Comparison of ENCODE assay signal across 9 cellular contexts in the genomic region with DNA sequence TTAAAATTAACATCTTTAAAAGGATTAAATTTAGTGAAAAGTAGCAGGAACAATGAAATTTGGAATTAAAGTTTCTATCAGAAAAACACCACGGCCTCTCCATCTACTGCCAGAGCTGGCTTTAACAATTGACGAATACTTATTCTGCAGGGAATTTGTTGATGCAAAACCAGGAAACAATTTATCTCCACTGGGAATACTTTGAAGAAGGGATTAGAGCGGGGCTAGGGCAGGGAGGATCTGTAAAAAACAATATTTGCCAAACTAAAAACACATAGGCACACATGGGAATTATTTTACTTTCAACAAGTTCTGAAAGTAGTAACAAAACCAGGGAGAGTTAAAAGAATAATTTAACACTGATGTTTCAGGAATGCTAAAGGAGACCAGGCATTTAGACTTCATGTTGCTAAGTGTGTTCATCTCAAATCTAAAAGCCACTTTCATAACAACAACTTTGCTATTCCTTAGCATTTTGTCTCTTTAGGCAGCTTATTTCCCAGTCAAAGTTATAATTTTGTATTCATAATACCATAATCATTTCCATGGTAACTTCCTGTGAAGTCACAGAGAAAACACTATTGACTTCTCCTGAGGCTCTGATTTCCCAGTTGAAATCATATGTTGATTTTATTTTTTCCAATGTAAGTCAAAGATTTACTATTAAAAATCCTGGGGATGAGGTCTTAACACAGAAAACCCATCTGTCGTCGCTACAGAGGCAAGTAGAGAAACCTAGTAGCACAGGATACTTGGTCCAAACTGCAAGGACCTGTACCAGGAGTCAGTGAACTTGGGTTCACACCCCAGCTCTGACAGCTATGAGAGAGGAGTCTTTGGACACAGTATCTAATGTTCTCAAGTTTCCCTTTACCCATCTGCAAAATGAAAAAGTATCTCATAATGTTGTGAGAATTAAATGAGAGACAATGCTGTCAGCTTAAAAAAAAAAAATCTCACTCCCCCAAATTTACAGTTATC.
A peak's percentile ranks its signal among the peaks of the same experiment; 100 is the strongest.
DNase-seq lines count a peak whose midpoint lies in the region; ATAC-seq and TF ChIP-seq lines count a peak whose summit lies in the region.
"Had no signal": no experiment of that assay in that cellular context is flagged by ENCODE, and none has a peak within 500 bp of the region (broad histone marks: within the 10 kb centered on the region; RNA-seq: fewer than 3 reads in every experiment).

No MANE protein-coding gene starts in this region.

- H3K4me1 ChIP-seq in liver (ENCODE audit: control insufficient read depth in 4 of 4, insufficient read depth in 4 of 4, low read length in 3 of 4) (peaks cover 5 to 32% (median 13%) of the 10 kb centered on the region in 4 donors), tibial artery (peaks cover 0 to 66% (median 32%) of the 10 kb centered on the region in 4 donors)

- no peak overlapping the region for H3K9ac ChIP-seq in liver (ENCODE audit: low read depth in 1 of 2, low read length in 2 of 2)

- H3K27me3 ChIP-seq in liver (ENCODE audit: control insufficient read depth in 4 of 4, insufficient read depth in 4 of 4, low read length in 3 of 4) (no peaks in the 10 kb centered on the region), tibial artery (no peaks in the 10 kb centered on the region)

- TF ChIP-seq RAD21 in liver (IDR thresholded peaks at IDR 0.05) = no peak

- no peaks in the 10 kb centered on the region for H3K9me3 Mint-ChIP-seq in chondrocyte (ENCODE audit: low read depth)

- no peak for DNase-seq in chondrocyte (ENCODE audit: low spot score)
- DNase-seq in tibial artery = no peak
- DNase-seq in UCSD-AML1 (lab: John Stamatoyannopoulos, UW; ENCODE audit: unreplicated experiment) = no peak
- DNase-seq in cerebellum (ENCODE audit: low spot score) = no peak
- DNase-seq in NCI-H2107 (lab: John Stamatoyannopoulos, UW) = no peak
- DNase-seq: activated effector memory CD4-positive, alpha-beta T cell treated with anti-CD3 and anti-CD28 coated beads, Interleukin-2, amount 50 U/mL, for 16 hours; T-helper 1 cell had no signal

- H3K36me3 Mint-ChIP-seq in chondrocyte (ENCODE audit: low read depth) = no peaks in the 10 kb centered on the region

- H3K36me3 ChIP-seq in liver (ENCODE audit: control insufficient read depth in 4 of 4, insufficient read depth in 3 of 4, low read depth in 1 of 4, low read length in 3 of 4) (no peaks in the 10 kb centered on the region), tibial artery (no peaks in the 10 kb centered on the region)

- H3K4me3 ChIP-seq in liver (ENCODE audit: low read depth in 1 of 3, low read length in 3 of 3) (no peak overlapping the region), tibial artery (no peak overlapping the region)

- WGBS in liver = 57% methylated on average over 5 of the region's 5 CpGs

- H3K27ac ChIP-seq in liver (ENCODE audit: low read depth in 1 of 2, low read length in 2 of 2) = peak overlapping the region; percentile 0 to 43
- peak overlapping the region; percentile 51 to 64 for H3K27ac ChIP-seq in tibial artery

- peak overlapping the region; percentile 47 for H3K4me3 Mint-ChIP-seq in chondrocyte (ENCODE audit: unreplicated experiment)

- intact Hi-C loops in tibial artery (cut with DNase I; ENCODE audit: low total_unique reads) = no loop called here

- ATAC-seq in HG02759 (IDR thresholded peaks at IDR 0.05; ENCODE audit: unreplicated experiment) = peak; percentile 29

- no peaks in the 10 kb centered on the region for H3K27me3 Mint-ChIP-seq in chondrocyte (ENCODE audit: low read depth)

- TF ChIP-seq CTCF in chondrocyte (IDR thresholded peaks at IDR 0.05) (no peak), liver (IDR thresholded peaks at IDR 0.05; ENCODE audit: low read depth, low read length, missing input control) (no peak), tibial artery (IDR thresholded peaks at IDR 0.05) (no peak)

- peaks cover 69% of the 10 kb centered on the region for H3K4me1 Mint-ChIP-seq in chondrocyte (ENCODE audit: low read depth)

- no peaks in the 10 kb centered on the region for H3K9me3 ChIP-seq in liver (ENCODE audit: control insufficient read depth in 4 of 4, low read length in 3 of 4)
- H3K9me3 ChIP-seq in tibial artery = no peaks in the 10 kb centered on the region

- peak overlapping the region; percentile 96 for H3K27ac Mint-ChIP-seq in chondrocyte (ENCODE audit: unreplicated experiment)

TF ChIP-seq in liver, 16 proteins besides CTCF, POLR2A, EP300 and RAD21:
- peak; percentile 17 for TF ChIP-seq HNF4G (IDR thresholded peaks at IDR 0.05)
- TF ChIP-seq, protein P1, sequence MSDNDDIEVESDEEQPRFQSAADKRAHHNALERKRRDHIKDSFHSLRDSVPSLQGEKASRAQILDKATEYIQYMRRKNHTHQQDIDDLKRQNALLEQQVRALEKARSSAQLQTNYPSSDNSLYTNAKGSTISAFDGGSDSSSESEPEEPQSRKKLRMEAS (IDR thresholded peaks at IDR 0.05) = no peak
- TF ChIP-seq RXRA (IDR thresholded peaks at IDR 0.05) = peak; percentile 90 to 93
- no peak for TF ChIP-seq GABPA (IDR thresholded peaks at IDR 0.05 in 1 of 2, conservative IDR thresholded peaks at IDR 0.05 in 1 of 2)
- no peak for TF ChIP-seq FOXA1 (IDR thresholded peaks at IDR 0.05)
- peak in 1 of 2 donors; percentile 13 for TF ChIP-seq JUND (IDR thresholded peaks at IDR 0.05)
- peak; percentile 58 to 83 for TF ChIP-seq HNF4A (conservative IDR thresholded peaks at IDR 0.05)
